In the genomic region with DNA sequence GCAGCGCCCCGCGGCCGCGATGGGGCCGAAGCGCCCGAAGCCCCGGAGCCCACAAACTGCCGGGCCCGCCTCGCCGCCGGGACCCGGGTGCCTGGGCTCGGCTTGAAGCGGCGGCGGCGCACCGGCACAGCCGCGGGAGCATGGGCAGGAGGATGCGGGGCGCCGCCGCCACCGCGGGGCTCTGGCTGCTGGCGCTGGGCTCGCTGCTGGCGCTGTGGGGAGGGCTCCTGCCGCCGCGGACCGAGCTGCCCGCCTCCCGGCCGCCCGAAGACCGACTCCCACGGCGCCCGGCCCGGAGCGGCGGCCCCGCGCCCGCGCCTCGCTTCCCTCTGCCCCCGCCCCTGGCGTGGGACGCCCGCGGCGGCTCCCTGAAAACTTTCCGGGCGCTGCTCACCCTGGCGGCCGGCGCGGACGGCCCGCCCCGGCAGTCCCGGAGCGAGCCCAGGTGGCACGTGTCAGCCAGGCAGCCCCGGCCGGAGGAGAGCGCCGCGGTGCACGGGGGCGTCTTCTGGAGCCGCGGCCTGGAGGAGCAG, we compare ENCODE assay signal across 8 cellular contexts. TPM values are rescaled to one million over a fixed set of nuclear protein-coding genes. Genes with fewer than 3 reads are reported as not detected.
A peak's percentile ranks its signal among the peaks of the same experiment; 100 is the strongest.
DNase-seq lines count a peak whose midpoint lies in the region; ATAC-seq, FAIRE-seq and TF ChIP-seq lines count a peak whose summit lies in the region.

No MANE protein-coding gene starts in this region.

- FAIRE-seq in astrocyte (lab: Jason Lieb, UNC) = no peak

- H3K9me3 ChIP-seq in astrocyte (ENCODE audit: insufficient read depth, low read depth, low read length) = no peaks in the 10 kb centered on the region
- no peaks in the 10 kb centered on the region for H3K9me3 ChIP-seq in stomach

- intact Hi-C loops in stomach (cut with DNase I; ENCODE audit: low total_unique reads) = loop anchor here (5.0 to 10.0 kb wide), 3 partner anchors 196 to 649 kb away; no protein-coding TSS in a partner anchor

- no peaks in the 10 kb centered on the region for H3K36me3 Mint-ChIP-seq in astrocyte (ENCODE audit: low read depth, unreplicated experiment)

- 0 to 1% (median 0%) methylated on average over 49 to 77 of the region's 79 CpGs; no CpG with 5 or more reads in 1 of the 5 donors for WGBS in stomach, 5 donors

- H3K27me3 Mint-ChIP-seq in astrocyte (ENCODE audit: low read depth, unreplicated experiment) = no peaks in the 10 kb centered on the region

- DNase-seq in GM03348 (ENCODE audit: low spot score) (peak; percentile 75), astrocyte (ENCODE audit: low read depth) (peak; percentile 27), iPS-NIHi11 (ENCODE audit: low spot score) (peak; percentile 54), stomach (no peak), foreskin melanocyte (no peak), ACHN (no peak)

- H3K27me3 ChIP-seq in astrocyte (ENCODE audit: insufficient read depth, low read length) (no peaks in the 10 kb centered on the region), stomach (peaks cover 0 to 80% (median 49%) of the 10 kb centered on the region in 3 donors)

- H3K27ac ChIP-seq in astrocyte (ENCODE audit: low read depth, low read length) (peak overlapping the region; percentile 91), stomach (peak overlapping the region in 4 of 5 donors; percentile 49 to 86 (median 78))

- H3K4me1 ChIP-seq in astrocyte (ENCODE audit: insufficient read depth, low read length) = peaks cover 39% of the 10 kb centered on the region
- H3K4me1 ChIP-seq in stomach = peaks cover 17 to 49% (median 37%) of the 10 kb centered on the region in 4 donors

- no peaks in the 10 kb centered on the region for H4K20me1 ChIP-seq in astrocyte (ENCODE audit: insufficient read depth, low read length)

- no peaks in the 10 kb centered on the region for H3K9me3 Mint-ChIP-seq in astrocyte (ENCODE audit: unreplicated experiment)

- peaks cover 40% of the 10 kb centered on the region for H3K4me1 Mint-ChIP-seq in astrocyte (ENCODE audit: low read depth, unreplicated experiment)

- TF ChIP-seq CTCF in astrocyte (IDR thresholded peaks at IDR 0.05; ENCODE audit: insufficient read depth, low read depth, low read length) (no peak), stomach (IDR thresholded peaks at IDR 0.05) (no peak)

- H3K79me2 ChIP-seq in astrocyte (ENCODE audit: insufficient read depth, low read length) = peaks cover 28% of the 10 kb centered on the region

- TF ChIP-seq POLR2A in stomach (IDR thresholded peaks at IDR 0.05) = no peak

- H3K36me3 ChIP-seq in astrocyte (ENCODE audit: insufficient read depth, low read length) (no peaks in the 10 kb centered on the region), stomach (no peaks in the 10 kb centered on the region)

- no peak for TF ChIP-seq EP300 in stomach (IDR thresholded peaks at IDR 0.05)

- H3K4me3 Mint-ChIP-seq in astrocyte (ENCODE audit: unreplicated experiment) = no peak overlapping the region

- in situ Hi-C loops in ACHN (cut with HindIII; ENCODE audit: low pct_ligation_motif_present, low pct_unique_long_range_greater_than_20kb, low sequenced_read_pairs) = no loop called here

- peak overlapping the region; percentile 91 for H3K9ac ChIP-seq in astrocyte (ENCODE audit: low read length)

- no peak overlapping the region for H3K27ac Mint-ChIP-seq in astrocyte (ENCODE audit: unreplicated experiment)

- H3K4me3 ChIP-seq in astrocyte (ENCODE audit: insufficient read depth, low read depth, low read length) (peak overlapping the region; percentile 77), stomach (peak overlapping the region; percentile 60 to 77 (median 63))

- peak overlapping the region; percentile 96 for H3K4me2 ChIP-seq in astrocyte (ENCODE audit: low read length)

- ATAC-seq in GM19463 (IDR thresholded peaks at IDR 0.05; ENCODE audit: unreplicated experiment) (peak; percentile 40), HG03571 (IDR thresholded peaks at IDR 0.05; ENCODE audit: unreplicated experiment) (peak; percentile 47)

- peak overlapping the region; percentile 60 for H2AFZ ChIP-seq in astrocyte (ENCODE audit: low read depth, low read length)

RNA-seq across cellular contexts. Expression of a gene that starts 0.3 kb away (rescaled TPM):
- total RNA-seq in astrocyte (47.9 and 50.2 TPM in 2 replicates), stomach (1 to 10 TPM in 2 of 5 donors, under 1 TPM in 1, not detected in 2; 0.45 to 5.2 (median 3.7) TPM)
- 1 to 10 TPM in 2 of 3 donors, under 1 TPM in 1; 0.46 to 4.2 (median 2.6) TPM for polyA plus RNA-seq in stomach

RNA-seq across cellular contexts. Expression of a gene that starts 44.0 kb away (rescaled TPM):
- total RNA-seq in astrocyte = 61.0 and 62.4 TPM in 2 replicates
- total RNA-seq in stomach = 10 to 100 TPM; 14.5 to 65.3 (median 40.6) TPM
- polyA plus RNA-seq in stomach = 10 to 100 TPM in 2 of 3 donors, 1 to 10 TPM in 1; 5.1 to 15.1 (median 13.1) TPM

Comparison
In these comparisons a context has a peak if more than half of its experiments do, and no peak if none do; other contexts are left out.
1. DNase-seq: peak in GM03348 (single experiment), astrocyte (single experiment) and iPS-NIHi11 (single experiment); none in stomach (single experiment), foreskin melanocyte (single experiment) and ACHN (single experiment).